28 cellular contexts compared by ENCODE assay signal in the genomic region with DNA sequence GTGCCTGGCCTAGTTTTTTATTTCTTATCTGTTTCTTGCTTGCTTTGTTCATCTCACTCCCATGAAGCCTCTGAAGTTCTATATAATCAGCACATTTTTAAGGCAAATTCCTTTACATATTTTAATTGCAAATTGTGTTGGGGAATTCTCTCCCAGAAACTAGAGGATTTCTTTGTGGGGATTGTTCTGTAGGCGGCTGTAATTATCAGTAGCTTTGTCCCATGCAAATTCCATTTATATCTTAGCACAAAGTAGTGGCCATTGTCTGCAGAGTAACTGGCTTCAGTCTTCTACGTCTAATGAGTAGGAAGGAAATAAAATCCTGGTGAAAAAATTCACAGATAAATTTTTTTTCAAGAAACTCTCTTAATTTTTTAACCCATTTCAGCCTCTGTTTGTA. TPM values are rescaled to one million over a fixed set of nuclear protein-coding genes. Genes with fewer than 3 reads are reported as not detected.
DNase-seq lines count a peak whose midpoint lies in the region; ATAC-seq and TF ChIP-seq lines count a peak whose summit lies in the region.
"Had no signal": no experiment of that assay in that cellular context is flagged by ENCODE, and none has a peak within 500 bp of the region (broad histone marks: within the 10 kb centered on the region; RNA-seq: fewer than 3 reads in every experiment).

No MANE protein-coding gene starts in this region.

- peaks cover 16% of the 10 kb centered on the region for H3K4me1 Mint-ChIP-seq in endodermal cell
- no peaks in the 10 kb centered on the region for H3K4me1 Mint-ChIP-seq in mesothelial cell of epicardium
- peaks cover 7% of the 10 kb centered on the region for H3K4me1 Mint-ChIP-seq in type B pancreatic cell (ENCODE audit: unreplicated experiment)
- no peaks in the 10 kb centered on the region for H3K4me1 Mint-ChIP-seq in CD8-positive, alpha-beta T cell (ENCODE audit: low read depth)
- H3K4me1 Mint-ChIP-seq: CD8-positive, alpha-beta memory T cell had no signal

- no peaks in the 10 kb centered on the region for H3K27me3 ChIP-seq in endodermal cell (ENCODE audit: control insufficient read depth, insufficient read depth, low read length, poor library complexity, severe bottlenecking)
- H3K27me3 ChIP-seq in CD8-positive, alpha-beta T cell (ENCODE audit: insufficient read depth, low read length), result no peaks in the 10 kb centered on the region

- no peak overlapping the region for H3K9ac ChIP-seq in endodermal cell (ENCODE audit: extremely low read depth, low read length, poor library complexity, severe bottlenecking)
- H3K9ac ChIP-seq: GM23248 had no signal

- no peak for TF ChIP-seq CTCF in endodermal cell (conservative IDR thresholded peaks at IDR 0.05)
- TF ChIP-seq CTCF in mesothelial cell of epicardium (IDR thresholded peaks at IDR 0.05; ENCODE audit: unreplicated experiment), result no peak
- no peak for TF ChIP-seq CTCF in type B pancreatic cell (conservative IDR thresholded peaks at IDR 0.05)
- no peak for TF ChIP-seq CTCF in CD8-positive, alpha-beta T cell (IDR thresholded peaks at IDR 0.05)

- H3K36me3 Mint-ChIP-seq in endodermal cell (ENCODE audit: low read depth), result peaks cover 19% of the 10 kb centered on the region
- H3K36me3 Mint-ChIP-seq in mesothelial cell of epicardium, result peaks cover 38% of the 10 kb centered on the region
- peaks cover 17% of the 10 kb centered on the region for H3K36me3 Mint-ChIP-seq in type B pancreatic cell
- H3K36me3 Mint-ChIP-seq in CD8-positive, alpha-beta T cell, result no peaks in the 10 kb centered on the region
- H3K36me3 Mint-ChIP-seq: CD8-positive, alpha-beta memory T cell had no signal

- H3K9me3 Mint-ChIP-seq in endodermal cell (no peaks in the 10 kb centered on the region), mesothelial cell of epicardium (no peaks in the 10 kb centered on the region), type B pancreatic cell (no peaks in the 10 kb centered on the region)
- H3K9me3 Mint-ChIP-seq in CD8-positive, alpha-beta T cell, result no peaks in the 10 kb centered on the region
- H3K9me3 Mint-ChIP-seq: CD8-positive, alpha-beta memory T cell had no signal

- no peaks in the 10 kb centered on the region for H3K9me3 ChIP-seq in endodermal cell (ENCODE audit: control insufficient read depth, low read length)
- no peaks in the 10 kb centered on the region for H3K9me3 ChIP-seq in CD8-positive, alpha-beta T cell (ENCODE audit: low read length)

- no peak for DNase-seq in left ventricle myocardium superior
- no peak for DNase-seq in Right ventricle myocardium inferior (ENCODE audit: missing footprints)
- DNase-seq in endodermal cell, result no peak
- no peak for DNase-seq in mesothelial cell of epicardium (ENCODE audit: low spot score in 2 of 2, unreplicated experiment in 2 of 2)
- DNase-seq in type B pancreatic cell (ENCODE audit: extremely low spot score, unreplicated experiment), result no peak
- no peak for DNase-seq in CD8-positive, alpha-beta T cell
- DNase-seq in RPMI8226, result no peak
- DNase-seq in DMS153 (lab: John Stamatoyannopoulos, UW), result no peak
- DNase-seq: 8988T; AML-193; C1 segment of cervical spinal cord; CD8-positive, alpha-beta memory T cell; DMS79 treated with DMSO at 0.1 percent for 48 hours; GM23248; MM.1S; NCI-H1092; NCI-H1436 treated with DMSO at 0.1 percent for 48 hours; NCI-H1930; NCI-H2227 treated with DMSO at 0.1 percent for 48 hours; NCI-H510A; NCI-H774; NK-92 treated with Interleukin-12 subunit alpha and Interleukin-12 subunit beta, amount 100 ng/mL, for 24 hours had no signal

- H3K4me3 ChIP-seq in endodermal cell (ENCODE audit: low read length), result no peak overlapping the region
- no peak overlapping the region for H3K4me3 ChIP-seq in CD8-positive, alpha-beta T cell (ENCODE audit: low read depth, low read length)
- H3K4me3 ChIP-seq: GM23248, K562 had no signal

- H3K27ac Mint-ChIP-seq in endodermal cell (peak overlapping the region; percentile 75), mesothelial cell of epicardium (peak overlapping the region; percentile 53), type B pancreatic cell (peak overlapping the region; percentile 96)
- no peak overlapping the region for H3K27ac Mint-ChIP-seq in CD8-positive, alpha-beta T cell
- H3K27ac Mint-ChIP-seq: CD8-positive, alpha-beta memory T cell had no signal

- H3K27ac ChIP-seq in endodermal cell (ENCODE audit: low read depth, low read length), result no peak overlapping the region
- H3K27ac ChIP-seq in CD8-positive, alpha-beta T cell (ENCODE audit: low read depth, low read length), result no peak overlapping the region
- H3K27ac ChIP-seq: GM23248, HL-60 had no signal

- H3K4me3 Mint-ChIP-seq in endodermal cell (no peak overlapping the region), mesothelial cell of epicardium (no peak overlapping the region), type B pancreatic cell (no peak overlapping the region)
- no peak overlapping the region for H3K4me3 Mint-ChIP-seq in CD8-positive, alpha-beta T cell
- H3K4me3 Mint-ChIP-seq: CD8-positive, alpha-beta memory T cell had no signal

- CTCF ChIA-PET in CD8-positive, alpha-beta T cell (lab: Charles Lee), result interaction anchor here (1.4 kb wide), 1 partner anchor 41 kb away, joined by 3 read pairs; no protein-coding TSS in a partner anchor

- H3K27me3 Mint-ChIP-seq in endodermal cell (ENCODE audit: insufficient read depth), result no peaks in the 10 kb centered on the region
- no peaks in the 10 kb centered on the region for H3K27me3 Mint-ChIP-seq in mesothelial cell of epicardium (ENCODE audit: low read depth)
- no peaks in the 10 kb centered on the region for H3K27me3 Mint-ChIP-seq in type B pancreatic cell
- peaks cover 4% of the 10 kb centered on the region for H3K27me3 Mint-ChIP-seq in CD8-positive, alpha-beta T cell (ENCODE audit: low read depth)

- H3K4me1 ChIP-seq in endodermal cell (ENCODE audit: control insufficient read depth, insufficient read depth, low read length), result peaks cover 6% of the 10 kb centered on the region
- no peaks in the 10 kb centered on the region for H3K4me1 ChIP-seq in CD8-positive, alpha-beta T cell (ENCODE audit: insufficient read depth, low read length)

- ATAC-seq in left ventricle myocardium superior, result peak; percentile 60
- ATAC-seq in Right ventricle myocardium inferior, result no peak
- ATAC-seq in CD8-positive, alpha-beta T cell, result no peak
- ATAC-seq: HepG2, K562 had no signal

- intact Hi-C loops in left ventricle myocardium superior (cut with micrococcal nuclease), result no loop called here
- intact Hi-C loops in Right ventricle myocardium inferior (cut with DNase I), result no loop called here
- intact Hi-C loops in CD8-positive, alpha-beta T cell (cut with DNase I, micrococcal nuclease), result no loop called here

- POLR2A ChIA-PET in CD8-positive, alpha-beta T cell (lab: Charles Lee), result no interaction called here

- 71% methylated on average over 2 of the region's 2 CpGs; no CpG with 5 or more reads in 1 of the 2 experiments for WGBS in endodermal cell (ENCODE audit: insufficient coverage in 1 of 2, insufficient read length in 1 of 2), 2 experiments

- H3K36me3 ChIP-seq in endodermal cell (ENCODE audit: control insufficient read depth, insufficient read depth, low read length), result peaks cover 18% of the 10 kb centered on the region
- H3K36me3 ChIP-seq in CD8-positive, alpha-beta T cell (ENCODE audit: insufficient read depth, low read length), result no peaks in the 10 kb centered on the region

RNA-seq across cellular contexts. Expression of gene CLEC20A, which starts 35.7 kb away (rescaled TPM):
- total RNA-seq in left ventricle myocardium superior (not detected), Right ventricle myocardium inferior (not detected), endodermal cell (1 to 10 TPM in 1 of 2 donors, under 1 TPM in 1; 0.33 to 1.5 TPM), mesothelial cell of epicardium (not detected in 3 replicates), type B pancreatic cell (ENCODE audit: low replicate concordance) (not detected in 2 replicates)
- polyA plus RNA-seq in endodermal cell (2013, experiment 1 of 2), result not detected
- polyA plus RNA-seq in endodermal cell (2013, experiment 2 of 2), result not detected
- not detected for total RNA-seq in CD8-positive, alpha-beta T cell
- total RNA-seq: CD8-positive, alpha-beta memory T cell; GM23248; HepG2; HT-29; K562; LHCN-M2 had no signal
- polyA plus RNA-seq: AG04450; CD8-positive, alpha-beta memory T cell; GM23248; HepG2; K562 had no signal

RNA-seq across cellular contexts. Expression of gene TEX35, which starts 51.8 kb away (rescaled TPM):
- not detected for total RNA-seq in left ventricle myocardium superior
- not detected for total RNA-seq in Right ventricle myocardium inferior
- total RNA-seq in endodermal cell, result not detected
- polyA plus RNA-seq in endodermal cell (2013, experiment 1 of 2), result not detected
- not detected for polyA plus RNA-seq in endodermal cell (2013, experiment 2 of 2)
- total RNA-seq in mesothelial cell of epicardium, result not detected in 3 replicates
- not detected in 2 replicates for total RNA-seq in type B pancreatic cell (ENCODE audit: low replicate concordance)
- total RNA-seq in CD8-positive, alpha-beta T cell, result not detected
- total RNA-seq: CD8-positive, alpha-beta memory T cell; GM23248; HepG2; HT-29; K562 had no signal
- polyA plus RNA-seq: AG04450; CD8-positive, alpha-beta memory T cell; GM23248; HepG2; K562 had no signal
